In the genomic region with DNA sequence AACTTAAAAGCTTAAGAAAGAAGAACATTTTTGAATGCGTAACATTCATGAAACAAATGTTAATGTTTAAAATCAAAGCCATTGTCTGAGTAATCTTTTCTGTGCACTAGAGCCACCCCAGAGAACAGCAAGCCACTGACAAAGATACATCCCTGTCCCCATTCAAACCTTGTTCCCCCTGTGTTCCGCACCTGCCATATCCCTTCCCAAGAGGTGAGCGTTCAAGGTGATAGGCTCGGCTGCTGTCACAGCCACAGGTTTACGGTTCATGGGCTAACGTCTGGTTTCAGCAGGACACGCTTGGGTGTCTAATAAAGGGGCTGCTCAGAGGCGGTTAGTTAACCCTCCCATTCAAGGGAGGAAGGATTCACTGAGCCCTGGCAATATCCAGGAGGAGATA, we compare ENCODE assay signal across 20 cellular contexts. TPM values are rescaled to one million over a fixed set of nuclear protein-coding genes. Genes with fewer than 3 reads are reported as not detected.
"Had no signal": no experiment of that assay in that cellular context is flagged by ENCODE, and none has a peak within 500 bp of the region (broad histone marks: within the 10 kb centered on the region; RNA-seq: fewer than 3 reads in every experiment).

No MANE protein-coding gene starts in this region.

- H3K36me3 ChIP-seq: heart left ventricle, right atrium auricular region, sigmoid colon had no signal

- H3K27me3 ChIP-seq: right atrium auricular region had no signal

- H3K4me3 ChIP-seq: coronary artery, heart left ventricle, mucosa of descending colon, right atrium auricular region, sigmoid colon, skin epidermis had no signal

- FAIRE-seq: urothelium cell line had no signal

- H3K27ac ChIP-seq: coronary artery, heart left ventricle, right atrium auricular region, sigmoid colon, skin epidermis had no signal

- H3K4me1 ChIP-seq: heart left ventricle, right atrium auricular region, sigmoid colon had no signal

- DNase-seq: effector CD4-positive, alpha-beta T cell; foreskin melanocyte; heart left ventricle; hippocampal formation; kidney glomerular epithelial cell; mammary epithelial cell; naive thymus-derived CD8-positive, alpha-beta T cell; sigmoid colon; stimulated activated CD4-positive, alpha-beta T cell treated with anti-CD3 and anti-CD28 coated beads, Interleukin-12 subunit alpha, Interleukin-12 subunit beta, amount 100 ng/mL, for 4 hours; stimulated activated CD4-positive, alpha-beta T cell treated with anti-CD3 and anti-CD28 coated beads, Interleukin-2, amount 100 ng/mL, for 48 hours; stimulated activated naive CD4-positive, alpha-beta T cell treated with Interleukin-2 at 50 U/mL for 16 hours had no signal

- H3K9me3 ChIP-seq: heart left ventricle, mucosa of descending colon, right atrium auricular region, sigmoid colon had no signal

RNA-seq across cellular contexts. Expression of gene LAMC3, which starts 24.5 kb away (rescaled TPM):
- total RNA-seq: mammary epithelial cell, pulmonary artery endothelial cell had no signal

RNA-seq across cellular contexts. Expression of gene FIBCD1, which starts 45.4 kb away (rescaled TPM):
- total RNA-seq: glomerular endothelial cell; left lobe of liver; mesenteric fat pad; naive thymus-derived CD8-positive, alpha-beta T cell; pulmonary artery endothelial cell had no signal
- polyA plus RNA-seq: naive thymus-derived CD8-positive, alpha-beta T cell had no signal
